2 cellular contexts compared by ENCODE assay signal in the genomic region with DNA sequence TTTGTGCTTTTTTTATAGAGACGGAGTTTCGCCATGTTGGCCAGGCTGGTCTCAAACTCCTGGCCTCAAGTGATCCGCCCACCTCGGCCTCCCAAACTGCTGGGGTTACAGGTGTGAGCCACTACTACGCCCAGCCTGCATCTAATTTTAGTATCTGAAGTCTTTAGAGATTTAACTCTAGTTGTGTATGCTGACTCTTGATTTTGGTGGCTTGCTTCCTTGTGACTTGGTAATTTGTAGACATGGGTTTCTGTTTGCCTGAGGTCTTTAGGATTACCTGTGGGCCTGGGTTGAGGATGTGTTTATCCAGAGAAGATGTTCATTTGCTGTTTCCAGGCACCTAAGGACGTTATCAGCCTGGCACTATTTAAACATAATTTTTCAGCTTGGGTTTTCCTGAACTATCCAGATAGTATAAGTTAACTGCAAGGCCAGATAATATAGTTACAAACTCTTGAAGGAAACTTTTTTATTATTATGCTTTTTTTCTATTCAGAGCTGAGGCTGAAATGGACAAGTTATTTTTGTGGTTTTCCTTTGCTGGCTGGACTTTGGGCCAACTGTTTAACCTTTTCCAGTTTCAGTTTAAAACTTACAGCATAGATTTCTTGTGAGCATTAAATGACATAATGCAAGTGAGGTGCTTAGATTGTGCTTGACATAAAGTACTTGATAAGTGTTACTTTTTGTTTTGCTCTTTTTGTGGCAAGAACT.
TF ChIP-seq lines count a peak whose summit lies in the region.

No MANE protein-coding gene starts in this region.

TF ChIP-seq in HepG2, 621 proteins besides CTCF, POLR2A, EP300 and RAD21:
- TF ChIP-seq ZNF160 (CRISPR knock-in tag; IDR thresholded peaks at IDR 0.05) (no peak), SIX1 (CRISPR knock-in tag; IDR thresholded peaks at IDR 0.05; ENCODE audit: borderline replicate concordance) (no peak), ZNF12 (CRISPR knock-in tag; IDR thresholded peaks at IDR 0.05) (no peak), ZNF839 (CRISPR knock-in tag; IDR thresholded peaks at IDR 0.05; ENCODE audit: borderline replicate concordance) (no peak), KDM6A (CRISPR knock-in tag; IDR thresholded peaks at IDR 0.05; ENCODE audit: low read depth) (no peak), HOXD1 (CRISPR knock-in tag; IDR thresholded peaks at IDR 0.05) (no peak), SKI (IDR thresholded peaks at IDR 0.05; ENCODE audit: partially characterized antibody) (no peak), NCOA2 (CRISPR knock-in tag; IDR thresholded peaks at IDR 0.05) (no peak), KLF13 (CRISPR knock-in tag; IDR thresholded peaks at IDR 0.05) (no peak), ASH2L (IDR thresholded peaks at IDR 0.05; ENCODE audit: insufficient read length, low read depth, low read length) (no peak), NKX3-1 (CRISPR knock-in tag; IDR thresholded peaks at IDR 0.05) (no peak)
- TF ChIP-seq, protein P1, sequence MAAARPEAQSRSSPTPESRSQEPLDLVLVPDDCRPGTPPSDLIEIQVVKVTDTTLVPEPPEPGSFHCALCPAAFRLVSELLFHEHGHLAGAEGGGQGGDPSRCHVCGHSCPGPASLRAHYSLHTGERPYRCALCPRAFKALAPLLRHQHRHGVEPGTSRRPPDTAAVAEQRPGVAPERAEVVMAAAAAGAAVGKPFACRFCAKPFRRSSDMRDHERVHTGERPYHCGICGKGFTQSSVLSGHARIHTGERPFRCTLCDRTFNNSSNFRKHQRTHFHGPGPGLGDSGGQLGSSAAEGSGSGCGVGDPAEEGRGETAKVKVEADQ (CRISPR knock-in tag; IDR thresholded peaks at IDR 0.05; ENCODE audit: borderline replicate concordance), result no peak
- TF ChIP-seq, protein P2, sequence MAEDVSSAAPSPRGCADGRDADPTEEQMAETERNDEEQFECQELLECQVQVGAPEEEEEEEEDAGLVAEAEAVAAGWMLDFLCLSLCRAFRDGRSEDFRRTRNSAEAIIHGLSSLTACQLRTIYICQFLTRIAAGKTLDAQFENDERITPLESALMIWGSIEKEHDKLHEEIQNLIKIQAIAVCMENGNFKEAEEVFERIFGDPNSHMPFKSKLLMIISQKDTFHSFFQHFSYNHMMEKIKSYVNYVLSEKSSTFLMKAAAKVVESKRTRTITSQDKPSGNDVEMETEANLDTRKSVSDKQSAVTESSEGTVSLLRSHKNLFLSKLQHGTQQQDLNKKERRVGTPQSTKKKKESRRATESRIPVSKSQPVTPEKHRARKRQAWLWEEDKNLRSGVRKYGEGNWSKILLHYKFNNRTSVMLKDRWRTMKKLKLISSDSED (CRISPR knock-in tag; IDR thresholded peaks at IDR 0.05), result no peak
- TF ChIP-seq, protein P3, sequence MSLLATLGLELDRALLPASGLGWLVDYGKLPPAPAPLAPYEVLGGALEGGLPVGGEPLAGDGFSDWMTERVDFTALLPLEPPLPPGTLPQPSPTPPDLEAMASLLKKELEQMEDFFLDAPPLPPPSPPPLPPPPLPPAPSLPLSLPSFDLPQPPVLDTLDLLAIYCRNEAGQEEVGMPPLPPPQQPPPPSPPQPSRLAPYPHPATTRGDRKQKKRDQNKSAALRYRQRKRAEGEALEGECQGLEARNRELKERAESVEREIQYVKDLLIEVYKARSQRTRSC (CRISPR knock-in tag; IDR thresholded peaks at IDR 0.05; ENCODE audit: low read depth), result no peak

TF ChIP-seq in WTC11, 78 proteins besides CTCF, POLR2A, EP300 and RAD21:
- TF ChIP-seq ZNF138 (CRISPR knock-in tag; conservative IDR thresholded peaks at IDR 0.05) (no peak), ELF4 (CRISPR knock-in tag; IDR thresholded peaks at IDR 0.05; ENCODE audit: low read depth) (no peak), ZNF317 (CRISPR knock-in tag; IDR thresholded peaks at IDR 0.05; ENCODE audit: borderline replicate concordance, low read depth) (no peak), ETV6 (CRISPR knock-in tag; IDR thresholded peaks at IDR 0.05) (no peak)
- TF ChIP-seq, protein P4, sequence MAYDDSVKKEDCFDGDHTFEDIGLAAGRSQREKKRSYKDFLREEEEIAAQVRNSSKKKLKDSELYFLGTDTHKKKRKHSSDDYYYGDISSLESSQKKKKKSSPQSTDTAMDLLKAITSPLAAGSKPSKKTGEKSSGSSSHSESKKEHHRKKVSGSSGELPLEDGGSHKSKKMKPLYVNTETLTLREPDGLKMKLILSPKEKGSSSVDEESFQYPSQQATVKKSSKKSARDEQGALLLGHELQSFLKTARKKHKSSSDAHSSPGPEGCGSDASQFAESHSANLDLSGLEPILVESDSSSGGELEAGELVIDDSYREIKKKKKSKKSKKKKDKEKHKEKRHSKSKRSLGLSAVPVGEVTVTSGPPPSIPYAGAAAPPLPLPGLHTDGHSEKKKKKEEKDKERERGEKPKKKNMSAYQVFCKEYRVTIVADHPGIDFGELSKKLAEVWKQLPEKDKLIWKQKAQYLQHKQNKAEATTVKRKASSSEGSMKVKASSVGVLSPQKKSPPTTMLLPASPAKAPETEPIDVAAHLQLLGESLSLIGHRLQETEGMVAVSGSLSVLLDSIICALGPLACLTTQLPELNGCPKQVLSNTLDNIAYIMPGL (CRISPR knock-in tag; IDR thresholded peaks at IDR 0.05), result no peak
- TF ChIP-seq, protein P5, sequence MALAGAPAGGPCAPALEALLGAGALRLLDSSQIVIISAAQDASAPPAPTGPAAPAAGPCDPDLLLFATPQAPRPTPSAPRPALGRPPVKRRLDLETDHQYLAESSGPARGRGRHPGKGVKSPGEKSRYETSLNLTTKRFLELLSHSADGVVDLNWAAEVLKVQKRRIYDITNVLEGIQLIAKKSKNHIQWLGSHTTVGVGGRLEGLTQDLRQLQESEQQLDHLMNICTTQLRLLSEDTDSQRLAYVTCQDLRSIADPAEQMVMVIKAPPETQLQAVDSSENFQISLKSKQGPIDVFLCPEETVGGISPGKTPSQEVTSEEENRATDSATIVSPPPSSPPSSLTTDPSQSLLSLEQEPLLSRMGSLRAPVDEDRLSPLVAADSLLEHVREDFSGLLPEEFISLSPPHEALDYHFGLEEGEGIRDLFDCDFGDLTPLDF (CRISPR knock-in tag; IDR thresholded peaks at IDR 0.05), result no peak
- TF ChIP-seq, protein P6, sequence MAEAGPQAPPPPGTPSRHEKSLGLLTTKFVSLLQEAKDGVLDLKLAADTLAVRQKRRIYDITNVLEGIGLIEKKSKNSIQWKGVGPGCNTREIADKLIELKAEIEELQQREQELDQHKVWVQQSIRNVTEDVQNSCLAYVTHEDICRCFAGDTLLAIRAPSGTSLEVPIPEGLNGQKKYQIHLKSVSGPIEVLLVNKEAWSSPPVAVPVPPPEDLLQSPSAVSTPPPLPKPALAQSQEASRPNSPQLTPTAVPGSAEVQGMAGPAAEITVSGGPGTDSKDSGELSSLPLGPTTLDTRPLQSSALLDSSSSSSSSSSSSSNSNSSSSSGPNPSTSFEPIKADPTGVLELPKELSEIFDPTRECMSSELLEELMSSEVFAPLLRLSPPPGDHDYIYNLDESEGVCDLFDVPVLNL (CRISPR knock-in tag; IDR thresholded peaks at IDR 0.05; ENCODE audit: borderline replicate concordance, low read depth), result no peak
